10 cellular contexts compared by ENCODE assay signal in genomic region chr1:160579216-160579701, GRCh38. TPM values are rescaled to one million over a fixed set of nuclear protein-coding genes. Genes with fewer than 3 reads are reported as not detected.
A peak's percentile ranks its signal among the peaks of the same experiment; 100 is the strongest.
DNase-seq lines count a peak whose midpoint lies in the region; ATAC-seq and TF ChIP-seq lines count a peak whose summit lies in the region.
"Had no signal": no experiment of that assay in that cellular context is flagged by ENCODE, and none has a peak within 500 bp of the region (broad histone marks: within the 10 kb centered on the region; RNA-seq: fewer than 3 reads in every experiment).

A gene with protein sequence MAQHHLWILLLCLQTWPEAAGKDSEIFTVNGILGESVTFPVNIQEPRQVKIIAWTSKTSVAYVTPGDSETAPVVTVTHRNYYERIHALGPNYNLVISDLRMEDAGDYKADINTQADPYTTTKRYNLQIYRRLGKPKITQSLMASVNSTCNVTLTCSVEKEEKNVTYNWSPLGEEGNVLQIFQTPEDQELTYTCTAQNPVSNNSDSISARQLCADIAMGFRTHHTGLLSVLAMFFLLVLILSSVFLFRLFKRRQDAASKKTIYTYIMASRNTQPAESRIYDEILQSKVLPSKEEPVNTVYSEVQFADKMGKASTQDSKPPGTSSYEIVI (minus strand): TSS chr1:160579496. CDS start chr1:160579437, 59 bp downstream.

- POLR2A ChIA-PET in activated CD4-positive, alpha-beta T cell treated with anti-CD3 and anti-CD28 coated beads, Interleukin-2, amount 10 ng/mL, durations not matched to agents 7 days and 5 days (lab: Charles Lee): no interaction called here

- TF ChIP-seq CTCF in OCI-LY1 (IDR thresholded peaks at IDR 0.05; ENCODE audit: low read length) (no peak), endodermal cell (conservative IDR thresholded peaks at IDR 0.05) (no peak)

- no peaks in the 10 kb centered on the region for H3F3A ChIP-seq in OCI-LY1 (ENCODE audit: insufficient read depth, low read length)

- 86 to 91% methylated on average over 2 to 3 of the region's 3 CpGs for WGBS in endodermal cell (ENCODE audit: insufficient coverage in 1 of 2, insufficient read length in 1 of 2), 2 experiments

- peak within 1 kb of the TSS; percentile 87 for H3K4me2 ChIP-seq in OCI-LY1 (ENCODE audit: low read length)

- ATAC-seq in stimulated activated naive CD8-positive, alpha-beta T cell treated with anti-CD3 and anti-CD28 coated beads, Interleukin-15, amount 100 ng/mL, for 72 hours: peak; percentile 24
- no peak for ATAC-seq in HG03520 (IDR thresholded peaks at IDR 0.05; ENCODE audit: unreplicated experiment)
- no peak for ATAC-seq in GM18870 (IDR thresholded peaks at IDR 0.05; ENCODE audit: unreplicated experiment)

- peak within 1 kb of the TSS; percentile 77 for H3K27ac ChIP-seq in OCI-LY1 (ENCODE audit: low read depth, low read length, poor library complexity, severe bottlenecking)
- peak within 1 kb of the TSS; percentile 71 for H3K27ac ChIP-seq in effector memory CD4-positive, alpha-beta T cell (ENCODE audit: insufficient read depth, low read length, poor library complexity, severe bottlenecking)
- no peak within 1 kb of the TSS for H3K27ac ChIP-seq in endodermal cell (ENCODE audit: low read depth, low read length)

- DNase-seq in activated CD4-positive, alpha-beta T cell treated with anti-CD3 and anti-CD28 coated beads, Interleukin-2, amount 10 ng/mL, durations not matched to agents 7 days and 5 days: peak; percentile 11
- no peak for DNase-seq in activated CD4-positive, alpha-beta T cell treated with anti-CD3 and anti-CD28 coated beads, Interleukin-2, amount 50 U/mL, for 4 hours
- no peak for DNase-seq in effector memory CD4-positive, alpha-beta T cell
- DNase-seq in stimulated activated naive CD8-positive, alpha-beta T cell treated with anti-CD3 and anti-CD28 coated beads, Interleukin-15, amount 100 ng/mL, for 72 hours: no peak
- no peak for DNase-seq in endodermal cell

- H3K27ac Mint-ChIP-seq in activated CD4-positive, alpha-beta T cell treated with anti-CD3 and anti-CD28 coated beads, Interleukin-2, amount 10 ng/mL, durations not matched to agents 7 days and 5 days: peak within 1 kb of the TSS; percentile 91
- H3K27ac Mint-ChIP-seq in stimulated activated naive CD8-positive, alpha-beta T cell treated with anti-CD3 and anti-CD28 coated beads, Interleukin-15, amount 100 ng/mL, for 72 hours: peak within 1 kb of the TSS; percentile 48 to 94
- no peak within 1 kb of the TSS for H3K27ac Mint-ChIP-seq in endodermal cell

- H3K4me1 ChIP-seq in OCI-LY1 (ENCODE audit: insufficient read depth, low read length, severe bottlenecking): peaks cover 62% of the 10 kb centered on the region
- H3K4me1 ChIP-seq in effector memory CD4-positive, alpha-beta T cell (ENCODE audit: control insufficient read depth, insufficient read depth, low read length, poor library complexity, severe bottlenecking): peaks cover 40% of the 10 kb centered on the region
- no peaks in the 10 kb centered on the region for H3K4me1 ChIP-seq in endodermal cell (ENCODE audit: control insufficient read depth, insufficient read depth, low read length)

- H3K27me3 ChIP-seq in OCI-LY1 (ENCODE audit: insufficient read depth, low read length): no peaks in the 10 kb centered on the region
- H3K27me3 ChIP-seq in effector memory CD4-positive, alpha-beta T cell (replicated peaks; ENCODE audit: control insufficient read depth, insufficient read depth, low read length, poor library complexity, severe bottlenecking): no peaks in the 10 kb centered on the region
- H3K27me3 ChIP-seq in endodermal cell (ENCODE audit: control insufficient read depth, insufficient read depth, low read length, poor library complexity, severe bottlenecking): no peaks in the 10 kb centered on the region

- H3K9me3 ChIP-seq in OCI-LY1 (ENCODE audit: low read length) (no peaks in the 10 kb centered on the region), endodermal cell (ENCODE audit: control insufficient read depth, low read length) (peaks cover 7% of the 10 kb centered on the region)
- H3K9me3 ChIP-seq in effector memory CD4-positive, alpha-beta T cell (ENCODE audit: control insufficient read depth, low read length): no peaks in the 10 kb centered on the region

- H3K9ac ChIP-seq in OCI-LY1 (ENCODE audit: low read length) (peak within 1 kb of the TSS; percentile 82), endodermal cell (ENCODE audit: extremely low read depth, low read length, poor library complexity, severe bottlenecking) (no peak within 1 kb of the TSS)

- no peaks in the 10 kb centered on the region for H3K9me2 ChIP-seq in OCI-LY1 (ENCODE audit: low read depth, low read length)

- no peaks in the 10 kb centered on the region for H3K27me3 Mint-ChIP-seq in activated CD4-positive, alpha-beta T cell treated with anti-CD3 and anti-CD28 coated beads, Interleukin-2, amount 10 ng/mL, durations not matched to agents 7 days and 5 days
- no peaks in the 10 kb centered on the region for H3K27me3 Mint-ChIP-seq in stimulated activated naive CD8-positive, alpha-beta T cell treated with anti-CD3 and anti-CD28 coated beads, Interleukin-15, amount 100 ng/mL, for 72 hours
- no peaks in the 10 kb centered on the region for H3K27me3 Mint-ChIP-seq in endodermal cell (ENCODE audit: insufficient read depth)

- H3K36me3 Mint-ChIP-seq in activated CD4-positive, alpha-beta T cell treated with anti-CD3 and anti-CD28 coated beads, Interleukin-2, amount 10 ng/mL, durations not matched to agents 7 days and 5 days (ENCODE audit: low read depth): peaks cover 27% of the 10 kb centered on the region
- no peaks in the 10 kb centered on the region for H3K36me3 Mint-ChIP-seq in endodermal cell (ENCODE audit: low read depth)

- H2AFZ ChIP-seq in OCI-LY1 (ENCODE audit: low read length): peak within 1 kb of the TSS; percentile 3; the same call in 1 of the 2 replicates

- H3K4me1 Mint-ChIP-seq in activated CD4-positive, alpha-beta T cell treated with anti-CD3 and anti-CD28 coated beads, Interleukin-2, amount 10 ng/mL, durations not matched to agents 7 days and 5 days: peaks cover 68% of the 10 kb centered on the region
- peaks cover 71% of the 10 kb centered on the region for H3K4me1 Mint-ChIP-seq in stimulated activated naive CD8-positive, alpha-beta T cell treated with anti-CD3 and anti-CD28 coated beads, Interleukin-15, amount 100 ng/mL, for 72 hours
- H3K4me1 Mint-ChIP-seq in endodermal cell: no peaks in the 10 kb centered on the region

- no peaks in the 10 kb centered on the region for H4K20me1 ChIP-seq in OCI-LY1 (ENCODE audit: insufficient read depth, low read length)

- H3K9me3 Mint-ChIP-seq in activated CD4-positive, alpha-beta T cell treated with anti-CD3 and anti-CD28 coated beads, Interleukin-2, amount 10 ng/mL, durations not matched to agents 7 days and 5 days: peaks cover 9% of the 10 kb centered on the region
- peaks cover 7 to 12% of the 10 kb centered on the region in 2 donors for H3K9me3 Mint-ChIP-seq in stimulated activated naive CD8-positive, alpha-beta T cell treated with anti-CD3 and anti-CD28 coated beads, Interleukin-15, amount 100 ng/mL, for 72 hours
- peaks cover 15% of the 10 kb centered on the region for H3K9me3 Mint-ChIP-seq in endodermal cell

- CTCF ChIA-PET in activated CD4-positive, alpha-beta T cell treated with anti-CD3 and anti-CD28 coated beads, Interleukin-2, amount 10 ng/mL, durations not matched to agents 7 days and 5 days (lab: Charles Lee): interaction anchor here (1.1 kb wide), 1 partner anchor 113 kb away, joined by 3 read pairs; no protein-coding TSS in a partner anchor

- H3K79me2 ChIP-seq in OCI-LY1 (ENCODE audit: insufficient read depth, low read length): peaks cover 10% of the 10 kb centered on the region; the same call in 1 of the 2 replicates

- peak within 1 kb of the TSS; percentile 75 for H3K4me3 Mint-ChIP-seq in activated CD4-positive, alpha-beta T cell treated with anti-CD3 and anti-CD28 coated beads, Interleukin-2, amount 10 ng/mL, durations not matched to agents 7 days and 5 days
- peak within 1 kb of the TSS; percentile 69 to 73 for H3K4me3 Mint-ChIP-seq in stimulated activated naive CD8-positive, alpha-beta T cell treated with anti-CD3 and anti-CD28 coated beads, Interleukin-15, amount 100 ng/mL, for 72 hours
- no peak within 1 kb of the TSS for H3K4me3 Mint-ChIP-seq in endodermal cell

- H3K4me3 ChIP-seq in OCI-LY1 (ENCODE audit: low read depth, low read length, poor library complexity, severe bottlenecking) (peak within 1 kb of the TSS; percentile 67), endodermal cell (ENCODE audit: low read length) (no peak within 1 kb of the TSS)
- peak within 1 kb of the TSS; percentile 64 for H3K4me3 ChIP-seq in effector memory CD4-positive, alpha-beta T cell (ENCODE audit: insufficient read depth, low read depth, low read length, poor library complexity, severe bottlenecking)

- no peaks in the 10 kb centered on the region for H3K36me3 ChIP-seq in OCI-LY1 (ENCODE audit: insufficient read depth, low read length)
- H3K36me3 ChIP-seq in effector memory CD4-positive, alpha-beta T cell (ENCODE audit: control insufficient read depth, insufficient read depth, low read length): no peaks in the 10 kb centered on the region
- no peaks in the 10 kb centered on the region for H3K36me3 ChIP-seq in endodermal cell (ENCODE audit: control insufficient read depth, insufficient read depth, low read length)

RNA-seq across cellular contexts. Expression of the gene that starts here (rescaled TPM):
- 10 to 100 TPM; 14.7 to 16.2 TPM for total RNA-seq in activated CD4-positive, alpha-beta T cell treated with anti-CD3 and anti-CD28 coated beads, Interleukin-2, amount 10 ng/mL, durations not matched to agents 7 days and 5 days
- not detected for total RNA-seq in endodermal cell
- not detected for polyA plus RNA-seq in endodermal cell (2013, experiment 1 of 2)
- not detected for polyA plus RNA-seq in endodermal cell (2013, experiment 2 of 2)
- total RNA-seq: epithelial cell of proximal tubule, myocyte had no signal

Comparison
In these comparisons a context has a peak if more than half of its experiments do, and no peak if none do; other contexts are left out.
1. RNA of the gene that starts here (total RNA-seq): 14.7 to 16.2 TPM in activated CD4-positive, alpha-beta T cell treated with anti-CD3 and anti-CD28 coated beads, Interleukin-2, amount 10 ng/mL, durations not matched to agents 7 days and 5 days; not detected in endodermal cell; every median in the first group is over 10 times any median in the second.